ENCODE assay signal across 1 cellular context in the genomic region with DNA sequence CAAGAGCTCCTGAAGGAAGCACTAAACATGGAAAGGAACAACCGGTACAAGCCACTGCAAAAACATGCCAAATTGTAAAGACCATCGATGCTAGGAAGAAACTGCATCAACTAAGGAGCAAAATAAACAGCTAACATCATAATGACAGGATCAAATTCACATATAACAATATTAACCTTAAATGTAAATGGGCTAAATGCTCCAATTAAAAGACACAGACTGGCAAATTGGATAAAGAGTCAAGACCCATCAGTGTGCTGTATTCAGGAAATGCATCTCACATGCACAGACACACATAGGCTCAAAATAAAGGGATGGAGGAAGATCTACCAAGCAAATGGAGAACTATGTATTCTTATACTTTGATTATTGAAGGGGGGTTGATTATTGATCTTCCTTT.
DNase-seq lines count a peak whose midpoint lies in the region; ATAC-seq, FAIRE-seq and TF ChIP-seq lines count a peak whose summit lies in the region.
"Not testable (repeated sequence)": the region's sequence is repeated elsewhere in the genome, so short reads cannot be mapped to it uniquely, and the experiment has no call there.

No MANE protein-coding gene starts in this region.

- not testable (repeated sequence) for TF ChIP-seq CTCF in K562 (IDR thresholded peaks at IDR 0.05 in 2 of 3, conservative IDR thresholded peaks at IDR 0.05 in 1 of 3; ENCODE audit: insufficient read depth in 2 of 3, low read depth in 1 of 3, low read length in 3 of 3)

- H3K4me1 ChIP-seq in K562 (replicated peaks in 1 of 2; ENCODE audit: control insufficient read depth in 2 of 2, insufficient read depth in 2 of 2, low read length in 2 of 2): not testable (repeated sequence)

- intact Hi-C loops in K562 (cut with micrococcal nuclease): not testable (repeated sequence)

- not testable (repeated sequence) for H3K9me1 ChIP-seq in K562 (ENCODE audit: control insufficient read depth, insufficient read depth, low read length)

- not testable (repeated sequence) for DNase-seq in K562 (ENCODE audit: extremely low read depth in 1 of 4, low spot score in 3 of 4)

- not testable (repeated sequence) for TF ChIP-seq EP300 in K562 (IDR thresholded peaks at IDR 0.05; ENCODE audit: low read length)

- not testable (repeated sequence) for FAIRE-seq in K562 (lab: Jason Lieb, UNC)

- H3K4me2 ChIP-seq in K562 (ENCODE audit: insufficient read depth, low read length): not testable (repeated sequence)

- BruUV-seq in K562 (replicated peaks; lab: Mats Ljungman, UMichigan): not testable (repeated sequence)

- not testable (repeated sequence) for TF ChIP-seq POLR2A in K562 (conservative IDR thresholded peaks at IDR 0.05)

- H3K9me3 ChIP-seq in K562 (replicated peaks; ENCODE audit: control insufficient read depth, insufficient read depth, low read depth, low read length): not testable (repeated sequence)

- not testable (repeated sequence) for H2AFZ ChIP-seq in K562 (ENCODE audit: low read depth, low read length)

- 20% methylated on average over 2 of the region's 2 CpGs for WGBS in K562 (ENCODE audit: insufficient coverage, low coverage, missing lambda C conversion rate)

- not testable (repeated sequence) for H3K4me3 ChIP-seq in K562

- not testable (repeated sequence) for ATAC-seq in K562

- not testable (repeated sequence) for H3K36me3 ChIP-seq in K562 (ENCODE audit: control insufficient read depth, insufficient read depth, low read length)

- not testable (repeated sequence) for H3K79me2 ChIP-seq in K562 (ENCODE audit: control insufficient read depth, insufficient read depth, low read length)

- H3K27me3 ChIP-seq in K562 (ENCODE audit: control insufficient read depth in 2 of 2, insufficient read depth in 2 of 2, low read length in 2 of 2): not testable (repeated sequence)

- not testable (repeated sequence) for H4K20me1 ChIP-seq in K562 (replicated peaks; ENCODE audit: control insufficient read depth, insufficient read depth, low read length)

- CTCF ChIA-PET in K562 (lab: Yijun Ruan, JAX; ENCODE audit: low intra/inter-chr PET ratio): not testable (repeated sequence)

- not testable (repeated sequence) for H3K27ac ChIP-seq in K562 (ENCODE audit: extremely low read depth, low read depth, low read length)

- not testable (repeated sequence) for TF ChIP-seq RAD21 in K562 (CRISPR knock-in tag; conservative IDR thresholded peaks at IDR 0.05 in 1 of 2, IDR thresholded peaks at IDR 0.05 in 1 of 2)

- POLR2A ChIA-PET in K562 (lab: Yijun Ruan, JAX): not testable (repeated sequence)

- H3K9ac ChIP-seq in K562 (ENCODE audit: insufficient read depth in 1 of 2, low read depth in 2 of 2, low read length in 2 of 2): not testable (repeated sequence)

- in situ Hi-C loops in K562 (cut with MboI): not testable (repeated sequence)

TF ChIP-seq in K562, 482 proteins besides CTCF, POLR2A, EP300 and RAD21:
- TF ChIP-seq ZNF354B (CRISPR knock-in tag; IDR thresholded peaks at IDR 0.05) (peak; percentile 70), ZNF507 (tag; conservative IDR thresholded peaks at IDR 0.05) (peak; percentile 98)
